8 cellular contexts compared by ENCODE assay signal in genomic region chr3:43621406-43621973, GRCh38. TPM values are rescaled to one million over a fixed set of nuclear protein-coding genes. Genes with fewer than 3 reads are reported as not detected.
DNase-seq lines count a peak whose midpoint lies in the region; ATAC-seq and TF ChIP-seq lines count a peak whose summit lies in the region.

No MANE protein-coding gene starts in this region.

- peaks cover 0 to 20% (median 9%) of the 10 kb centered on the region in 12 donors for H3K4me1 ChIP-seq in heart left ventricle

- no peaks in the 10 kb centered on the region for H3K27me3 Mint-ChIP-seq in activated CD4-positive, alpha-beta memory T cell treated with anti-CD3 and anti-CD28 coated beads for 36 hours
- no peaks in the 10 kb centered on the region for H3K27me3 Mint-ChIP-seq in progenitor cell of endocrine pancreas

- H3K9me3 ChIP-seq in heart left ventricle, result no peaks in the 10 kb centered on the region

- H3K4me1 Mint-ChIP-seq in activated CD4-positive, alpha-beta memory T cell treated with anti-CD3 and anti-CD28 coated beads for 36 hours (ENCODE audit: low read depth), result peaks cover 10% of the 10 kb centered on the region
- peaks cover 14% of the 10 kb centered on the region for H3K4me1 Mint-ChIP-seq in progenitor cell of endocrine pancreas (ENCODE audit: low read depth)

- H3K27ac ChIP-seq in heart left ventricle, result peak overlapping the region in 11 of 12 donors; percentile 41 to 91 (median 81)

- DNase-seq in AG10803 (ENCODE audit: low read depth), result no peak
- no peak for DNase-seq in H7
- DNase-seq in activated CD4-positive, alpha-beta memory T cell treated with anti-CD3 and anti-CD28 coated beads for 36 hours, result no peak
- DNase-seq in heart left ventricle, result peak in 3 of 5 donors; percentile 16 to 65 (median 36)
- peak; percentile 17 for DNase-seq in progenitor cell of endocrine pancreas (ENCODE audit: low spot score, unreplicated experiment)
- DNase-seq in stimulated activated CD4-positive, alpha-beta T cell treated with anti-CD3 and anti-CD28 coated beads, Interleukin-2, amount 100 ng/mL, for 24 hours, result no peak
- DNase-seq in NCI-H187 treated with DMSO at 0.1 percent for 48 hours (lab: John Stamatoyannopoulos, UW), result no peak

- ATAC-seq in heart left ventricle, result peak in 1 of 4 donors; percentile 2
- no peak for ATAC-seq in GM18907 (IDR thresholded peaks at IDR 0.05; ENCODE audit: unreplicated experiment)

- no peaks in the 10 kb centered on the region for H3K36me3 Mint-ChIP-seq in activated CD4-positive, alpha-beta memory T cell treated with anti-CD3 and anti-CD28 coated beads for 36 hours
- H3K36me3 Mint-ChIP-seq in progenitor cell of endocrine pancreas (ENCODE audit: insufficient read depth), result no peaks in the 10 kb centered on the region

- peak overlapping the region; percentile 82 for H3K4me3 Mint-ChIP-seq in activated CD4-positive, alpha-beta memory T cell treated with anti-CD3 and anti-CD28 coated beads for 36 hours
- peak overlapping the region; percentile 98 for H3K4me3 Mint-ChIP-seq in progenitor cell of endocrine pancreas (ENCODE audit: low read depth)

- no peaks in the 10 kb centered on the region for H3K9me3 Mint-ChIP-seq in activated CD4-positive, alpha-beta memory T cell treated with anti-CD3 and anti-CD28 coated beads for 36 hours
- no peaks in the 10 kb centered on the region for H3K9me3 Mint-ChIP-seq in progenitor cell of endocrine pancreas (ENCODE audit: low read depth)

- no peak for TF ChIP-seq CTCF in AG10803 (conservative IDR thresholded peaks at IDR 0.05; ENCODE audit: low read length)
- no peak for TF ChIP-seq CTCF in heart left ventricle (IDR thresholded peaks at IDR 0.05)
- no peak for TF ChIP-seq CTCF in progenitor cell of endocrine pancreas (IDR thresholded peaks at IDR 0.05; ENCODE audit: unreplicated experiment)

- POLR2A ChIA-PET in activated CD4-positive, alpha-beta memory T cell treated with anti-CD3 and anti-CD28 coated beads for 36 hours (lab: Charles Lee), result interaction anchor here (1.6 kb wide), 1 partner anchor 69 kb away, joined by 3 read pairs; no protein-coding TSS in a partner anchor

- intact Hi-C loops in activated CD4-positive, alpha-beta memory T cell treated with anti-CD3 and anti-CD28 coated beads for 36 hours (cut with micrococcal nuclease), result loop anchor here (5.0 to 10.0 kb wide), 2 partner anchors 136 to 337 kb away; partner anchors contain the start of gene SNRK
- intact Hi-C loops in heart left ventricle (cut with DNase I), result loop anchor here in 5 of 10 donors (5.0 to 10.0 kb wide), 5 partner anchors 66 to 151 kb away; partner anchors contain the start of gene ABHD5 (in 2 of the 5)

- H3K27me3 ChIP-seq in H7 (ENCODE audit: control insufficient read depth, insufficient read depth, low read length) (no peaks in the 10 kb centered on the region), heart left ventricle (no peaks in the 10 kb centered on the region)

- CTCF ChIA-PET in activated CD4-positive, alpha-beta memory T cell treated with anti-CD3 and anti-CD28 coated beads for 36 hours (lab: Charles Lee), result interaction anchor here (0.6 to 1.8 kb wide), 2 partner anchors 68 to 172 kb away, joined by 3 read pairs; no protein-coding TSS in a partner anchor

- TF ChIP-seq POLR2A in heart left ventricle (IDR thresholded peaks at IDR 0.05), result no peak

- H3K4me3 ChIP-seq in AG10803 (ENCODE audit: low read length) (peak overlapping the region; percentile 79), H7 (ENCODE audit: insufficient read depth, low read depth, low read length) (peak overlapping the region; percentile 78), heart left ventricle (peak overlapping the region; percentile 77 to 99 (median 90))

- WGBS in heart left ventricle, 4 donors, result 0 to 1% (median 1%) methylated on average over 38 to 44 of the region's 44 CpGs

- no peak overlapping the region for H3K27ac Mint-ChIP-seq in activated CD4-positive, alpha-beta memory T cell treated with anti-CD3 and anti-CD28 coated beads for 36 hours
- H3K27ac Mint-ChIP-seq in progenitor cell of endocrine pancreas, result peak overlapping the region; percentile 94

- no peaks in the 10 kb centered on the region for H3K36me3 ChIP-seq in H7 (replicated peaks; ENCODE audit: control insufficient read depth, insufficient read depth, low read length)
- H3K36me3 ChIP-seq in heart left ventricle, result peaks cover 0 to 5% (median 0%) of the 10 kb centered on the region in 9 donors

RNA-seq across cellular contexts. Expression of gene ANO10, which starts 0.3 kb away (rescaled TPM):
- 23.4 and 24.7 TPM in 2 replicates for total RNA-seq in H7 (2014; rRNA removed; shearing (Covaris generic))
- total RNA-seq in activated CD4-positive, alpha-beta memory T cell treated with anti-CD3 and anti-CD28 coated beads for 36 hours, result 1 to 10 TPM; 8.4 to 8.5 TPM
- total RNA-seq in heart left ventricle (10 to 100 TPM in 8 of 9 donors, 1 to 10 TPM in 1; 8.3 to 29.8 (median 15.8) TPM), progenitor cell of endocrine pancreas (30.1 and 33.3 TPM in 2 replicates)
- 10 to 100 TPM in 1 of 2 donors, 1 to 10 TPM in 1; 8.8 to 19.9 TPM for polyA plus RNA-seq in heart left ventricle

Comparison
In these comparisons a context has a peak if more than half of its experiments do, and no peak if none do; other contexts are left out.
1. DNase-seq: peak in heart left ventricle (3 of 5) and progenitor cell of endocrine pancreas (single experiment); none in AG10803 (single experiment), H7 (single experiment), activated CD4-positive, alpha-beta memory T cell treated with anti-CD3 and anti-CD28 coated beads for 36 hours (single experiment), stimulated activated CD4-positive, alpha-beta T cell treated with anti-CD3 and anti-CD28 coated beads, Interleukin-2, amount 100 ng/mL, for 24 hours (0 of 2) and NCI-H187 treated with DMSO at 0.1 percent for 48 hours (single experiment).
2. Peak in every context shown above with its lines, with median percentiles within 50 percentile points of each other: H3K4me3 ChIP-seq.